Comparison of ENCODE assay signal across 1 cellular context in the genomic region with DNA sequence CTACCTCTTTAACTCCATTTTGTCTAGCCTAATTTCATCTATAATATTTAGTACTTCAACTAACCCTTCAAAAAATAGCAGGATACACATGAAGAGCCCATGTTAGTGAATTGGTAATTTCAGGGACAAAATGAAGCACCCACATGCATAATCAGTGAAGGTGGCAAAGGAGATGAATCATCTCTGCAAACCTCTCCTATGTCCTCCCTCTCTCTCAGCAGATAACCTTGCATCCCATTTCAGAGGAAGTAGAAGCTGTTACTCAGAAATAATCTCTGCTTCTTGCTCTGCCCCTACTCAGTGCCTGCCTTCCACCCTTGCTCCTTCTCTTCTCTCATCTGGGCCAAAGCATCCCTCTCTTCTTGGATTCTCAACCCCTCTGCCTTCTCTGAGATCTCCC.
TF ChIP-seq lines count a peak whose summit lies in the region.

No MANE protein-coding gene starts in this region.

TF ChIP-seq in WTC11, 78 proteins besides CTCF, POLR2A, EP300 and RAD21 (continued from another document):
- TF ChIP-seq, protein P1, sequence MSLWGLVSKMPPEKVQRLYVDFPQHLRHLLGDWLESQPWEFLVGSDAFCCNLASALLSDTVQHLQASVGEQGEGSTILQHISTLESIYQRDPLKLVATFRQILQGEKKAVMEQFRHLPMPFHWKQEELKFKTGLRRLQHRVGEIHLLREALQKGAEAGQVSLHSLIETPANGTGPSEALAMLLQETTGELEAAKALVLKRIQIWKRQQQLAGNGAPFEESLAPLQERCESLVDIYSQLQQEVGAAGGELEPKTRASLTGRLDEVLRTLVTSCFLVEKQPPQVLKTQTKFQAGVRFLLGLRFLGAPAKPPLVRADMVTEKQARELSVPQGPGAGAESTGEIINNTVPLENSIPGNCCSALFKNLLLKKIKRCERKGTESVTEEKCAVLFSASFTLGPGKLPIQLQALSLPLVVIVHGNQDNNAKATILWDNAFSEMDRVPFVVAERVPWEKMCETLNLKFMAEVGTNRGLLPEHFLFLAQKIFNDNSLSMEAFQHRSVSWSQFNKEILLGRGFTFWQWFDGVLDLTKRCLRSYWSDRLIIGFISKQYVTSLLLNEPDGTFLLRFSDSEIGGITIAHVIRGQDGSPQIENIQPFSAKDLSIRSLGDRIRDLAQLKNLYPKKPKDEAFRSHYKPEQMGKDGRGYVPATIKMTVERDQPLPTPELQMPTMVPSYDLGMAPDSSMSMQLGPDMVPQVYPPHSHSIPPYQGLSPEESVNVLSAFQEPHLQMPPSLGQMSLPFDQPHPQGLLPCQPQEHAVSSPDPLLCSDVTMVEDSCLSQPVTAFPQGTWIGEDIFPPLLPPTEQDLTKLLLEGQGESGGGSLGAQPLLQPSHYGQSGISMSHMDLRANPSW (CRISPR knock-in tag; conservative IDR thresholded peaks at IDR 0.05; ENCODE audit: low read depth) = no peak
- TF ChIP-seq ZNF317 (CRISPR knock-in tag; IDR thresholded peaks at IDR 0.05; ENCODE audit: borderline replicate concordance, low read depth) = no peak
